ENCODE assay signal across 21 cellular contexts in genomic region chr5:51644976-51645375, GRCh38.
DNase-seq lines count a peak whose midpoint lies in the region; ATAC-seq, FAIRE-seq and TF ChIP-seq lines count a peak whose summit lies in the region.
"Had no signal": no experiment of that assay in that cellular context is flagged by ENCODE, and none has a peak within 500 bp of the region (broad histone marks: within the 10 kb centered on the region; RNA-seq: fewer than 3 reads in every experiment).

No MANE protein-coding gene starts in this region.

- no peak for TF ChIP-seq CTCF in A549 (IDR thresholded peaks at IDR 0.05)
- TF ChIP-seq CTCF in IMR-90 (conservative IDR thresholded peaks at IDR 0.05; ENCODE audit: low read depth, low read length), result no peak
- no peak for TF ChIP-seq CTCF in mesothelial cell of epicardium (IDR thresholded peaks at IDR 0.05; ENCODE audit: unreplicated experiment)
- no peak for TF ChIP-seq CTCF in GM23338 (conservative IDR thresholded peaks at IDR 0.05; ENCODE audit: low read depth in 2 of 2)

- 0% methylated on average over 2 of the region's 2 CpGs for WGBS in A549 (ENCODE audit: missing lambda C conversion rate)
- WGBS in IMR-90 (ENCODE audit: extremely low coverage in 2 of 2, insufficient read length in 1 of 2), 2 experiments, result no CpG with 5 or more reads among the region's 2 CpGs

- H3K36me3 Mint-ChIP-seq in mesothelial cell of epicardium (peaks cover 2% of the 10 kb centered on the region), GM23338 (ENCODE audit: low read depth) (no peaks in the 10 kb centered on the region)
- H3K36me3 Mint-ChIP-seq: CD8-positive, alpha-beta T cell had no signal

- no peak for FAIRE-seq in A549 (lab: Jason Lieb, UNC)
- peak; percentile 18 for FAIRE-seq in colon (lab: Jason Lieb, UNC)
- FAIRE-seq: D721Med, G401.6, GM12891 had no signal

- H3K27ac ChIP-seq in A549, result no peak overlapping the region
- no peak overlapping the region for H3K27ac ChIP-seq in IMR-90 (ENCODE audit: insufficient read depth, low read length)
- H3K27ac ChIP-seq in GM23338 (ENCODE audit: low read depth), result no peak overlapping the region
- H3K27ac ChIP-seq: BLaER1 treated with 17β-estradiol and CSF1 and Interleukin-3, amounts not matched to agents 10 nM and 100 nM; C4-2B had no signal

- H4K20me1 ChIP-seq in IMR-90 (ENCODE audit: insufficient read depth, low read length) (no peaks in the 10 kb centered on the region), GM23338 (replicated peaks; ENCODE audit: insufficient read depth) (no peaks in the 10 kb centered on the region)
- H4K20me1 ChIP-seq: BLaER1 treated with 17β-estradiol and CSF1 and Interleukin-3, amounts not matched to agents 10 nM and 100 nM had no signal

- no peak overlapping the region for H2AK5ac ChIP-seq in IMR-90 (ENCODE audit: low read depth, low read length)

- no peaks in the 10 kb centered on the region for H3K9me2 ChIP-seq in GM23338 (ENCODE audit: insufficient read depth)

- no peak overlapping the region for H4K91ac ChIP-seq in IMR-90 (ENCODE audit: insufficient read depth, low read depth, low read length)

- H3K36me3 ChIP-seq in IMR-90 (ENCODE audit: control insufficient read depth, insufficient read depth, low read length) (no peaks in the 10 kb centered on the region), GM23338 (ENCODE audit: insufficient read depth) (no peaks in the 10 kb centered on the region)
- H3K36me3 ChIP-seq: BLaER1 treated with 17β-estradiol and CSF1 and Interleukin-3, amounts not matched to agents 10 nM and 100 nM had no signal

- H3F3A ChIP-seq in GM23338 (replicated peaks; ENCODE audit: low read depth), result no peaks in the 10 kb centered on the region

- H3K4me3 Mint-ChIP-seq in mesothelial cell of epicardium (no peak overlapping the region), GM23338 (no peak overlapping the region)
- H3K4me3 Mint-ChIP-seq: B cell; CD4-positive, alpha-beta T cell; CD8-positive, alpha-beta T cell had no signal

- DNase-seq in A549 (ENCODE audit: low read depth in 1 of 2, low spot score in 1 of 2) (no peak), IMR-90 (no peak), mesothelial cell of epicardium (ENCODE audit: low spot score in 2 of 2, unreplicated experiment in 2 of 2) (no peak), GM23338 (ENCODE audit: low spot score) (no peak), HuH-7.5 (ENCODE audit: low spot score) (no peak)
- DNase-seq: 8988T; AML-193; Caco-2; Calu3; CD4-positive, alpha-beta T cell; CD8-positive, alpha-beta T cell; DMS79 treated with DMSO at 0.1 percent for 48 hours; GF-D8 had no signal

- H3K9me3 ChIP-seq in A549 (no peaks in the 10 kb centered on the region), IMR-90 (ENCODE audit: control insufficient read depth, insufficient read depth, low read length) (peaks cover 4% of the 10 kb centered on the region)
- H3K9me3 ChIP-seq: BLaER1 treated with 17β-estradiol and CSF1 and Interleukin-3, amounts not matched to agents 10 nM and 100 nM; Caco-2 had no signal

- H3K9me1 ChIP-seq in IMR-90 (ENCODE audit: insufficient read depth, low read length), result no peaks in the 10 kb centered on the region

- in situ Hi-C loops in IMR-90 (cut with MboI; ENCODE audit: low sequenced_read_pairs), result no loop called here

- H3K9me3 Mint-ChIP-seq in mesothelial cell of epicardium (peaks cover 11% of the 10 kb centered on the region), GM23338 (no peaks in the 10 kb centered on the region; the same call in 2 of the 3 replicates)

- H3K27me3 Mint-ChIP-seq in mesothelial cell of epicardium (ENCODE audit: low read depth), result no peaks in the 10 kb centered on the region
- H3K27me3 Mint-ChIP-seq in GM23338 (ENCODE audit: insufficient read depth, low read depth, poor library complexity), result no peaks in the 10 kb centered on the region
- H3K27me3 Mint-ChIP-seq: B cell; CD4-positive, alpha-beta T cell had no signal

- no peak overlapping the region for H3K4ac ChIP-seq in IMR-90 (ENCODE audit: low read depth, low read length)

- H3K23ac ChIP-seq in IMR-90 (ENCODE audit: low read depth, low read length), result no peak overlapping the region

- no peak overlapping the region for H3K56ac ChIP-seq in IMR-90 (ENCODE audit: extremely low read depth, insufficient read depth, low read length)

- no peak overlapping the region for H2AK9ac ChIP-seq in IMR-90 (replicated peaks; ENCODE audit: low read depth, low read length, poor library complexity)

- no peak overlapping the region for H3K18ac ChIP-seq in IMR-90 (ENCODE audit: low read depth, low read length)

- POLR2A ChIA-PET in A549 (lab: Yijun Ruan, JAX), result no interaction called here
- POLR2A ChIA-PET in IMR-90 (lab: Charles Lee; ENCODE audit: unreplicated experiment), result no interaction called here

- TF ChIP-seq EP300 in A549 (IDR thresholded peaks at IDR 0.05), result no peak

- H3K4me2 ChIP-seq in A549, result no peak overlapping the region
- H3K4me2 ChIP-seq in IMR-90 (ENCODE audit: low read depth, low read length), result no peak overlapping the region
- no peak overlapping the region for H3K4me2 ChIP-seq in GM23338
- H3K4me2 ChIP-seq: BLaER1 treated with 17β-estradiol and CSF1 and Interleukin-3, amounts not matched to agents 10 nM and 100 nM had no signal

- H2BK20ac ChIP-seq in IMR-90 (ENCODE audit: low read depth, low read length), result no peak overlapping the region

- no peaks in the 10 kb centered on the region for H3K79me2 ChIP-seq in GM23338 (replicated peaks; ENCODE audit: insufficient read depth)

- no peak overlapping the region for H4K8ac ChIP-seq in IMR-90 (ENCODE audit: low read depth in 2 of 2, low read length in 2 of 2)

- H3K9ac ChIP-seq in IMR-90 (ENCODE audit: low read depth, low read length), result no peak overlapping the region
- H3K9ac ChIP-seq: BLaER1 treated with 17β-estradiol and CSF1 and Interleukin-3, amounts not matched to agents 10 nM and 100 nM had no signal

- ATAC-seq in A549 (no peak), IMR-90 (ENCODE audit: low read depth) (no peak), GM18907 (IDR thresholded peaks at IDR 0.05; ENCODE audit: unreplicated experiment) (no peak), GM23338 (no peak)
- ATAC-seq: CD8-positive, alpha-beta T cell had no signal

- no peak overlapping the region for H2BK120ac ChIP-seq in IMR-90 (ENCODE audit: low read depth, low read length)

- H3K79me1 ChIP-seq in IMR-90 (ENCODE audit: low read depth in 1 of 2, low read length in 2 of 2), result no peaks in the 10 kb centered on the region

- H3K4me1 Mint-ChIP-seq in mesothelial cell of epicardium, result peaks cover 7% of the 10 kb centered on the region
- no peaks in the 10 kb centered on the region for H3K4me1 Mint-ChIP-seq in GM23338
- H3K4me1 Mint-ChIP-seq: B cell had no signal

- no peak for TF ChIP-seq POLR2A in A549 (IDR thresholded peaks at IDR 0.05; ENCODE audit: low read length)
- no peak for TF ChIP-seq POLR2A in IMR-90 (IDR thresholded peaks at IDR 0.05; ENCODE audit: low read depth, low read length)

- H3K27ac Mint-ChIP-seq in mesothelial cell of epicardium (peak overlapping the region; percentile 44), GM23338 (no peak overlapping the region)
- H3K27ac Mint-ChIP-seq: B cell; CD4-positive, alpha-beta T cell; CD8-positive, alpha-beta T cell had no signal

- dilution Hi-C loops in IMR-90 (cut with HindIII; ENCODE audit: low sequenced_read_pairs, unreplicated experiment), result no loop called here

- no peak overlapping the region for H4K5ac ChIP-seq in IMR-90 (ENCODE audit: low read depth, low read length)

- H3K4me1 ChIP-seq in A549, result no peaks in the 10 kb centered on the region
- no peaks in the 10 kb centered on the region for H3K4me1 ChIP-seq in IMR-90 (ENCODE audit: control insufficient read depth, insufficient read depth, low read length)
- H3K4me1 ChIP-seq in GM23338 (ENCODE audit: insufficient read depth), result no peaks in the 10 kb centered on the region
- H3K4me1 ChIP-seq: BLaER1 treated with 17β-estradiol and CSF1 and Interleukin-3, amounts not matched to agents 10 nM and 100 nM; Caco-2 had no signal

- H2BK5ac ChIP-seq in IMR-90 (ENCODE audit: low read depth, low read length, poor library complexity, severe bottlenecking), result no peak overlapping the region

- no peak overlapping the region for H3K14ac ChIP-seq in IMR-90 (replicated peaks; ENCODE audit: low read depth, low read length)

- H3K27me3 ChIP-seq in IMR-90 (ENCODE audit: control insufficient read depth, insufficient read depth, low read length) (no peaks in the 10 kb centered on the region), GM23338 (ENCODE audit: insufficient read depth) (no peaks in the 10 kb centered on the region)
- H3K27me3 ChIP-seq: BLaER1 treated with 17β-estradiol and CSF1 and Interleukin-3, amounts not matched to agents 10 nM and 100 nM had no signal

- TF ChIP-seq RAD21 in A549 (conservative IDR thresholded peaks at IDR 0.05 in 1 of 2, IDR thresholded peaks at IDR 0.05 in 1 of 2) (no peak), IMR-90 (IDR thresholded peaks at IDR 0.05; ENCODE audit: low read length) (no peak)

- H2AFZ ChIP-seq in IMR-90 (replicated peaks; ENCODE audit: low read length, poor library complexity), result no peak overlapping the region
- H2AFZ ChIP-seq in GM23338, result no peak overlapping the region

- intact Hi-C loops in IMR-90 (cut with micrococcal nuclease), result no loop called here

- H3K4me3 ChIP-seq in A549 (no peak overlapping the region), IMR-90 (ENCODE audit: insufficient read depth, low read depth, low read length) (no peak overlapping the region), GM23338 (no peak overlapping the region)
- H3K4me3 ChIP-seq: BLaER1 treated with 17β-estradiol and CSF1 and Interleukin-3, amounts not matched to agents 10 nM and 100 nM had no signal

- H2BK15ac ChIP-seq in IMR-90 (ENCODE audit: low read depth, low read length), result no peak overlapping the region

- BruUV-seq in IMR-90 (replicated peaks; lab: Mats Ljungman, UMichigan), result no TSS peak

- CTCF ChIA-PET in A549 (lab: Yijun Ruan, JAX) (no interaction called here), IMR-90 (lab: Yijun Ruan, JAX) (interaction anchor here (0.8 kb wide), 1 partner anchor 478 kb away, joined by 3 read pairs; no protein-coding TSS in a partner anchor)

TF ChIP-seq in A549, 52 proteins besides CTCF, POLR2A, EP300 and RAD21:
- TF ChIP-seq EHMT2 (IDR thresholded peaks at IDR 0.05; ENCODE audit: low read depth) (no peak), BHLHE40 (IDR thresholded peaks at IDR 0.05; ENCODE audit: low read depth, low read length) (no peak), MAZ (IDR thresholded peaks at IDR 0.05; ENCODE audit: borderline replicate concordance, low read depth, low read length) (no peak), MAFK (IDR thresholded peaks at IDR 0.05; ENCODE audit: partially characterized antibody) (peak; percentile 23)

TF ChIP-seq in IMR-90, 13 proteins besides CTCF, POLR2A, EP300 and RAD21 (continues in another document):
- peak; percentile 56 for TF ChIP-seq MAFK (IDR thresholded peaks at IDR 0.05; ENCODE audit: low read depth, low read length)
- no peak for TF ChIP-seq RFX5 (IDR thresholded peaks at IDR 0.05; ENCODE audit: low read depth, low read length)
- TF ChIP-seq CHD1 (IDR thresholded peaks at IDR 0.05; ENCODE audit: low read depth, low read length), result no peak

TF ChIP-seq in GM23338, 12 proteins besides CTCF, POLR2A, EP300 and RAD21 (continues in another document):
- TF ChIP-seq ZNF331 (CRISPR knock-in tag; IDR thresholded peaks at IDR 0.05; ENCODE audit: low read depth) (no peak), POLR2AphosphoS5 (IDR thresholded peaks at IDR 0.05; ENCODE audit: low read depth) (no peak), EZH2phosphoT487 (IDR thresholded peaks at IDR 0.05; ENCODE audit: unreplicated experiment) (no peak), ZNF114 (CRISPR knock-in tag; IDR thresholded peaks at IDR 0.05) (no peak), JUNB (IDR thresholded peaks at IDR 0.05; ENCODE audit: unreplicated experiment) (no peak)
